In the genomic region with DNA sequence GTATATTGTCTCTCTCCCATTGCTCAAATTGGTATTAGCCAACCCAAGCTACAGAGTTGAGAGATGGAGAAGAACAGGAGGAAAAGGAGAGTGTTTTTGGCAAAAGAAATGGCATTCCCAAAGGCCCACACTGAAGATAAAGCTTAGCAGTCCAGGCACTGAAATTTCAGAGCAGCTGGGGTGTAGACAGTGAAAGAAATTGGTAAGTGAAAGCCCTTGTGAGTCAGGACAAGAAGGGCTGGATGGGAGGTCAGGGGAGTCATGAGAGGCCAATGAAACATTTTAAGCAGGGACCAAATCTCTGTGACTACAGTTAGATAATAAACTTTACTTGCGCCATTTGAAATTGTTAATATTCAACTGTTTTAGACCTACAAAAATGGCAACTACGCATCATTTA, we compare ENCODE assay signal across 13 cellular contexts.
DNase-seq lines count a peak whose midpoint lies in the region; ATAC-seq and TF ChIP-seq lines count a peak whose summit lies in the region.
"Had no signal": no experiment of that assay in that cellular context is flagged by ENCODE, and none has a peak within 500 bp of the region (broad histone marks: within the 10 kb centered on the region; RNA-seq: fewer than 3 reads in every experiment).

No MANE protein-coding gene starts in this region.

- H2AK5ac ChIP-seq in neuronal stem cell (ENCODE audit: low read depth, low read length): no peak overlapping the region

- H3K79me1 ChIP-seq in neuronal stem cell (ENCODE audit: low read depth, low read length): no peaks in the 10 kb centered on the region

- H3K9me3 ChIP-seq in heart right ventricle (no peaks in the 10 kb centered on the region), right atrium auricular region (no peaks in the 10 kb centered on the region), neuronal stem cell (replicated peaks in 1 of 2; ENCODE audit: control insufficient read depth in 2 of 2, insufficient read depth in 1 of 2, low read depth in 1 of 2, low read length in 2 of 2) (peaks cover 0 to 4% of the 10 kb centered on the region in 2 donors)

- intact Hi-C loops in heart right ventricle (cut with DNase I): no loop called here

- no peak overlapping the region for H3K23ac ChIP-seq in neuronal stem cell (ENCODE audit: low read depth, low read length, poor library complexity)

- H2BK120ac ChIP-seq in neuronal stem cell (ENCODE audit: low read depth, low read length): no peak overlapping the region

- no peak overlapping the region for H2BK5ac ChIP-seq in neuronal stem cell (ENCODE audit: low read length)

- no peak overlapping the region for H2BK15ac ChIP-seq in neuronal stem cell (ENCODE audit: low read length)

- no peak overlapping the region for H4K8ac ChIP-seq in neuronal stem cell (ENCODE audit: low read depth, low read length)

- DNase-seq in heart right ventricle: no peak
- no peak for DNase-seq in right atrium auricular region (ENCODE audit: low spot score)
- DNase-seq in kidney tubule cell (ENCODE audit: low spot score): peak; percentile 54
- no peak for DNase-seq in neuronal stem cell (ENCODE audit: low spot score)
- no peak for DNase-seq in MV-4-11 (lab: John Stamatoyannopoulos, UW)
- DNase-seq in activated effector memory CD4-positive, alpha-beta T cell treated with anti-CD3 and anti-CD28 coated beads, Interleukin-2, amount 50 U/mL, for 16 hours: no peak
- DNase-seq: C1 segment of cervical spinal cord; Calu3; CD4-positive, alpha-beta T cell; DMS 273 treated with DMSO at 0.1 percent for 48 hours; GM23248 had no signal

- peak overlapping the region; percentile 26 for H2AFZ ChIP-seq in neuronal stem cell (ENCODE audit: low read length)
- H2AFZ ChIP-seq: GM23248 had no signal

- no peak for TF ChIP-seq CTCF in heart right ventricle (IDR thresholded peaks at IDR 0.05)
- TF ChIP-seq CTCF in right atrium auricular region (IDR thresholded peaks at IDR 0.05): no peak

- H2BK12ac ChIP-seq in neuronal stem cell (ENCODE audit: low read length): no peak overlapping the region

- no peak overlapping the region for H4K91ac ChIP-seq in neuronal stem cell (ENCODE audit: low read depth, low read length, poor library complexity)

- ATAC-seq in heart right ventricle (peak in 5 of 8 donors; percentile 27 to 72 (median 46)), HG03469 (IDR thresholded peaks at IDR 0.05; ENCODE audit: unreplicated experiment) (no peak)
- ATAC-seq: HCT116 had no signal

- H3K4me3 ChIP-seq in heart right ventricle (no peak overlapping the region), right atrium auricular region (no peak overlapping the region), neuronal stem cell (ENCODE audit: low read length in 2 of 2) (no peak overlapping the region)
- H3K4me3 ChIP-seq: GM23248 had no signal

- H3K27me3 ChIP-seq in heart right ventricle: no peaks in the 10 kb centered on the region
- no peaks in the 10 kb centered on the region for H3K27me3 ChIP-seq in right atrium auricular region
- H3K27me3 ChIP-seq in neuronal stem cell (ENCODE audit: control insufficient read depth in 3 of 3, insufficient read depth in 3 of 3, low read depth in 1 of 3, low read length in 3 of 3): no peaks in the 10 kb centered on the region

- 94 to 95% methylated on average over 2 of the region's 2 CpGs for WGBS in heart right ventricle, 2 donors
- no CpG with 5 or more reads among the region's 2 CpGs for WGBS in neuronal stem cell (ENCODE audit: extremely low coverage in 2 of 2, insufficient read length in 2 of 2, insufficient replicate concordance in 1 of 2), 2 donors

- H3K18ac ChIP-seq in neuronal stem cell (ENCODE audit: low read length): no peak overlapping the region

- H3K4me1 ChIP-seq in heart right ventricle (peaks cover 0 to 29% (median 6%) of the 10 kb centered on the region in 9 donors), right atrium auricular region (peaks cover 0 to 18% of the 10 kb centered on the region in 2 donors), neuronal stem cell (ENCODE audit: control insufficient read depth in 2 of 2, insufficient read depth in 1 of 2, low read depth in 1 of 2, low read length in 2 of 2) (peaks cover 5 to 9% of the 10 kb centered on the region in 2 donors)

- H3K27ac ChIP-seq in heart right ventricle (no peak overlapping the region), right atrium auricular region (no peak overlapping the region), neuronal stem cell (replicated peaks; ENCODE audit: low read length) (no peak overlapping the region)
- H3K27ac ChIP-seq: GM23248 had no signal

- H3K4ac ChIP-seq in neuronal stem cell (ENCODE audit: low read length): no peak overlapping the region

- no peak overlapping the region for H3K14ac ChIP-seq in neuronal stem cell (ENCODE audit: low read length)

- no peak overlapping the region for H3K4me2 ChIP-seq in neuronal stem cell (ENCODE audit: insufficient read depth, low read length, poor library complexity, severe bottlenecking)

- H3K9ac ChIP-seq in neuronal stem cell (ENCODE audit: low read depth, low read length, poor library complexity): no peak overlapping the region
- H3K9ac ChIP-seq: GM23248 had no signal

- no peaks in the 10 kb centered on the region for H3K36me3 ChIP-seq in heart right ventricle
- H3K36me3 ChIP-seq in right atrium auricular region: no peaks in the 10 kb centered on the region
- H3K36me3 ChIP-seq in neuronal stem cell (replicated peaks in 1 of 2; ENCODE audit: control insufficient read depth in 2 of 2, insufficient read depth in 2 of 2, low read length in 2 of 2): no peaks in the 10 kb centered on the region
